ENCODE assay signal across 23 cellular contexts in the genomic region with DNA sequence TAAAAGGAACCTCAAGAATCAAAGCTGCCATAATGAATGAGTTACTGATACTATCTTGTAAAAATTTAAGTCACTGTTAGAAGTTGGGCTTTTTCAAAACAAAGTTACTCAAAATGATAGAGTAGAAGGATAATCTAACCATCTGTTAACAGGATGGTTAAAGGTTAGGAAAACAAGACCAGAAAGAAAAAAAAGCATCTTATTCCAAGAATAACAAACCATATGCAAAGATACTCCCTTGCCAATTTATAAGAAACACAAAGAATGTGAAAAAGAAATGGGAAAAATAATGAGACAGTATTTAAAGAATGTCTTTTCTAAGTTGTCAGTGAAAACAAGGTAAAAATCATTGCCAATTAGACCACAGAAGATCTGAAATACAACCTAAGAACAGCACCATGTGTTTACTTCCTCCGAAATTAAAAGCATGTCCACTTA. TPM values are rescaled to one million over a fixed set of nuclear protein-coding genes. Genes with fewer than 3 reads are reported as not detected.
DNase-seq lines count a peak whose midpoint lies in the region; ATAC-seq and TF ChIP-seq lines count a peak whose summit lies in the region.
"Had no signal": no experiment of that assay in that cellular context is flagged by ENCODE, and none has a peak within 500 bp of the region (broad histone marks: within the 10 kb centered on the region; RNA-seq: fewer than 3 reads in every experiment).

No MANE protein-coding gene starts in this region.

- intact Hi-C loops in MCF 10A (cut with micrococcal nuclease), result no loop called here
- intact Hi-C loops in mammary epithelial cell (cut with micrococcal nuclease), result no loop called here
- intact Hi-C loops in activated B cell treated with CpG ODN at 0.5 μM for 24 hours (cut with micrococcal nuclease), result loop anchor here (2.0 kb wide), 1 partner anchor 20 kb away; no protein-coding TSS in a partner anchor

- H3K9me3 Mint-ChIP-seq in MCF 10A (ENCODE audit: unreplicated experiment) (no peaks in the 10 kb centered on the region), activated B cell treated with CpG ODN at 0.5 μM for 24 hours (no peaks in the 10 kb centered on the region)
- no peaks in the 10 kb centered on the region for H3K9me3 Mint-ChIP-seq in activated T-helper 17 cell treated with anti-CD3 and anti-CD28 coated beads, Interleukin-2, amount 50 U/mL, for 72 hours
- H3K9me3 Mint-ChIP-seq: CD4-positive, alpha-beta T cell; endodermal cell had no signal

- H3K36me3 Mint-ChIP-seq in MCF 10A (ENCODE audit: insufficient read depth, unreplicated experiment), result no peaks in the 10 kb centered on the region
- peaks cover 31% of the 10 kb centered on the region for H3K36me3 Mint-ChIP-seq in activated B cell treated with CpG ODN at 0.5 μM for 24 hours (ENCODE audit: low read depth)
- peaks cover 5% of the 10 kb centered on the region for H3K36me3 Mint-ChIP-seq in activated T-helper 17 cell treated with anti-CD3 and anti-CD28 coated beads, Interleukin-2, amount 50 U/mL, for 72 hours (ENCODE audit: low read depth)

- H3K27ac ChIP-seq in mammary epithelial cell (ENCODE audit: insufficient read depth, low read depth, low read length), result no peak overlapping the region
- no peak overlapping the region for H3K27ac ChIP-seq in substantia nigra (ENCODE audit: low read depth, low read length, poor library complexity, severe bottlenecking)
- H3K27ac ChIP-seq: A549, adrenal gland, gastroesophageal sphincter had no signal

- H4K20me1 ChIP-seq in mammary epithelial cell (ENCODE audit: insufficient read depth, low read length), result no peaks in the 10 kb centered on the region

- no peaks in the 10 kb centered on the region for H3K9me3 ChIP-seq in mammary epithelial cell (replicated peaks; ENCODE audit: insufficient read depth, low read length)
- H3K9me3 ChIP-seq: A549, gastroesophageal sphincter had no signal

- H3K4me3 Mint-ChIP-seq in MCF 10A (ENCODE audit: unreplicated experiment) (no peak overlapping the region), activated B cell treated with CpG ODN at 0.5 μM for 24 hours (peak overlapping the region; percentile 21)
- no peak overlapping the region for H3K4me3 Mint-ChIP-seq in activated T-helper 17 cell treated with anti-CD3 and anti-CD28 coated beads, Interleukin-2, amount 50 U/mL, for 72 hours
- H3K4me3 Mint-ChIP-seq: CD4-positive, alpha-beta T cell; endodermal cell had no signal

- H3K4me3 ChIP-seq in mammary epithelial cell (replicated peaks in 1 of 3; ENCODE audit: insufficient read depth in 1 of 3, low read depth in 2 of 3, low read length in 3 of 3), result no peak overlapping the region
- H3K4me3 ChIP-seq in fibroblast of the aortic adventitia (ENCODE audit: low read depth, low read length), result no peak overlapping the region
- H3K4me3 ChIP-seq: A549, adrenal gland, gastroesophageal sphincter, K562 had no signal

- in situ Hi-C loops in mammary epithelial cell (cut with MboI; ENCODE audit: low sequenced_read_pairs in 2 of 2), result no loop called here

- H3K9ac ChIP-seq in mammary epithelial cell (ENCODE audit: insufficient read depth, low read length), result no peak overlapping the region

- DNase-seq in MCF 10A (ENCODE audit: unreplicated experiment), result peak; percentile 15
- DNase-seq in mammary epithelial cell, result no peak
- no peak for DNase-seq in activated B cell treated with CpG ODN at 0.5 μM for 24 hours
- peak; percentile 2 for DNase-seq in fibroblast of the aortic adventitia (ENCODE audit: low read depth)
- no peak for DNase-seq in stimulated activated CD4-positive, alpha-beta T cell treated with anti-CD3 and anti-CD28 coated beads, Interleukin-1b, Interleukin-23, amount 100 ng/mL, for 48 hours
- DNase-seq in DMS53 (lab: John Stamatoyannopoulos, UW), result no peak
- no peak for DNase-seq in substantia nigra (lab: John Stamatoyannopoulos, UW)
- DNase-seq: activated CD4-positive, alpha-beta T cell treated with anti-CD3 and anti-CD28 coated beads for 1 hour; activated effector memory CD4-positive, alpha-beta T cell treated with Interleukin-2 at 50 U/mL for 16 hours; adrenal gland; CD4-positive, alpha-beta T cell; endodermal cell; left cardiac atrium; NCI-H1092; NCI-H2081 treated with DMSO at 0.1 percent for 48 hours; NCI-H524; PC-3; stimulated activated naive CD8-positive, alpha-beta T cell treated with anti-CD3 and anti-CD28 coated beads, Interleukin-15, Interleukin-2, amounts not matched to agents 100 U/mL and 50 U/mL, for 24 hours; trophoblast cell had no signal

- CTCF ChIA-PET in MCF 10A (lab: Yijun Ruan, JAX) (no interaction called here), mammary epithelial cell (lab: Charles Lee; ENCODE audit: low non-redundant PET) (no interaction called here), activated B cell treated with CpG ODN at 0.5 μM for 24 hours (lab: Charles Lee) (interaction anchor here (0.8 to 0.9 kb wide), 2 partner anchors 12 to 132 kb away, joined by 3 to 4 read pairs; no protein-coding TSS in a partner anchor)

- POLR2A ChIA-PET in MCF 10A (lab: Yijun Ruan, JAX), result no interaction called here
- POLR2A ChIA-PET in activated B cell treated with CpG ODN at 0.5 μM for 24 hours (lab: Charles Lee), result interaction anchor here (0.5 to 1.1 kb wide), 3 partner anchors 52 to 128 kb away, joined by 3 to 8 read pairs (median 3); no protein-coding TSS in a partner anchor

- no peak overlapping the region for H2AFZ ChIP-seq in mammary epithelial cell (ENCODE audit: low read depth, low read length)

- no peaks in the 10 kb centered on the region for H3K27me3 ChIP-seq in mammary epithelial cell (ENCODE audit: insufficient read depth, low read length)
- H3K27me3 ChIP-seq: adrenal gland, gastroesophageal sphincter had no signal

- H3K27me3 Mint-ChIP-seq in MCF 10A (ENCODE audit: insufficient read depth, unreplicated experiment) (no peaks in the 10 kb centered on the region), activated B cell treated with CpG ODN at 0.5 μM for 24 hours (no peaks in the 10 kb centered on the region)
- H3K27me3 Mint-ChIP-seq in activated T-helper 17 cell treated with anti-CD3 and anti-CD28 coated beads, Interleukin-2, amount 50 U/mL, for 72 hours, result no peaks in the 10 kb centered on the region
- H3K27me3 Mint-ChIP-seq: CD4-positive, alpha-beta T cell had no signal

- TF ChIP-seq CTCF in MCF 10A (IDR thresholded peaks at IDR 0.05; ENCODE audit: unreplicated experiment), result no peak
- TF ChIP-seq CTCF in mammary epithelial cell (conservative IDR thresholded peaks at IDR 0.05 in 1 of 2, IDR thresholded peaks at IDR 0.05 in 1 of 2; ENCODE audit: extremely low read depth in 1 of 2, insufficient read depth in 1 of 2, low read depth in 1 of 2, low read length in 2 of 2), result no peak
- TF ChIP-seq CTCF in activated B cell treated with CpG ODN at 0.5 μM for 24 hours (IDR thresholded peaks at IDR 0.05), result no peak
- TF ChIP-seq CTCF in fibroblast of the aortic adventitia (IDR thresholded peaks at IDR 0.05; ENCODE audit: insufficient read depth, low read length), result no peak

- no TSS peak for BruUV-seq in MCF 10A (replicated peaks; lab: Mats Ljungman, UMichigan)
- no TSS peak for BruUV-seq in mammary epithelial cell (replicated peaks; lab: Mats Ljungman, UMichigan)

- dilution Hi-C loops in mammary epithelial cell (cut with HindIII; ENCODE audit: low sequenced_read_pairs), result no loop called here

- no peak for ATAC-seq in activated B cell treated with CpG ODN at 0.5 μM for 24 hours (ENCODE audit: low read depth)
- ATAC-seq in activated T-helper 17 cell treated with anti-CD3 and anti-CD28 coated beads, Interleukin-2, amount 50 U/mL, for 72 hours (replicated peaks), result no peak
- ATAC-seq: A549; gastroesophageal sphincter; K562; left cardiac atrium; PC-3; stimulated activated naive CD8-positive, alpha-beta T cell treated with anti-CD3 and anti-CD28 coated beads, Interleukin-15, Interleukin-2, amounts not matched to agents 100 U/mL and 50 U/mL, for 24 hours had no signal

- H3K4me2 ChIP-seq in mammary epithelial cell (ENCODE audit: insufficient read depth, low read depth, low read length), result no peak overlapping the region
- H3K4me2 ChIP-seq: A549 had no signal

- no peaks in the 10 kb centered on the region for H3K36me3 ChIP-seq in mammary epithelial cell (ENCODE audit: insufficient read depth, low read length)
- H3K36me3 ChIP-seq: adrenal gland, gastroesophageal sphincter had no signal

- H3K4me1 Mint-ChIP-seq in MCF 10A (ENCODE audit: insufficient read depth, unreplicated experiment) (peaks cover 14% of the 10 kb centered on the region), activated B cell treated with CpG ODN at 0.5 μM for 24 hours (peaks cover 71% of the 10 kb centered on the region)
- H3K4me1 Mint-ChIP-seq in activated T-helper 17 cell treated with anti-CD3 and anti-CD28 coated beads, Interleukin-2, amount 50 U/mL, for 72 hours, result peaks cover 5% of the 10 kb centered on the region

- H3K79me2 ChIP-seq in mammary epithelial cell (ENCODE audit: insufficient read depth, low read length), result no peaks in the 10 kb centered on the region

- 42% methylated on average over 1 of the region's 1 CpG for WGBS in mammary epithelial cell (ENCODE audit: low coverage, missing lambda C conversion rate)

- H3K4me1 ChIP-seq in mammary epithelial cell (ENCODE audit: insufficient read depth, low read length), result no peaks in the 10 kb centered on the region
- H3K4me1 ChIP-seq: A549, adrenal gland, gastroesophageal sphincter had no signal

- H3K27ac Mint-ChIP-seq in MCF 10A (ENCODE audit: low read depth, unreplicated experiment), result no peak overlapping the region
- peak overlapping the region; percentile 64 for H3K27ac Mint-ChIP-seq in activated B cell treated with CpG ODN at 0.5 μM for 24 hours
- H3K27ac Mint-ChIP-seq in activated T-helper 17 cell treated with anti-CD3 and anti-CD28 coated beads, Interleukin-2, amount 50 U/mL, for 72 hours, result no peak overlapping the region
- H3K27ac Mint-ChIP-seq: CD4-positive, alpha-beta T cell; endodermal cell had no signal

RNA-seq across cellular contexts. Expression of gene STRBP, which starts 51.2 kb away (rescaled TPM):
- total RNA-seq in MCF 10A (2022), result 9.4 and 13.1 TPM in 2 replicates
- total RNA-seq in mammary epithelial cell, result 10 to 100 TPM; 10.8 to 11.6 TPM
- polyA plus RNA-seq in mammary epithelial cell, result 7.9 TPM
- polyA minus RNA-seq in mammary epithelial cell, result 11.2 TPM
- total RNA-seq in activated B cell treated with CpG ODN at 0.5 μM for 24 hours, result 124 and 127 TPM in 2 replicates
- total RNA-seq in fibroblast of the aortic adventitia (ENCODE audit: low replicate concordance), result 2.6 and 8.7 TPM in 2 replicates
- 10 to 100 TPM; 30.1 to 42.5 TPM for total RNA-seq in activated T-helper 17 cell treated with anti-CD3 and anti-CD28 coated beads, Interleukin-2, amount 50 U/mL, for 72 hours

Comparison
In these comparisons a context has a peak if more than half of its experiments do, and no peak if none do; other contexts are left out.
1. DNase-seq: peak in MCF 10A (single experiment) and fibroblast of the aortic adventitia (single experiment); none in mammary epithelial cell (single experiment), activated B cell treated with CpG ODN at 0.5 μM for 24 hours (single experiment), stimulated activated CD4-positive, alpha-beta T cell treated with anti-CD3 and anti-CD28 coated beads, Interleukin-1b, Interleukin-23, amount 100 ng/mL, for 48 hours (single experiment), DMS53 (single experiment) and substantia nigra (0 of 49).